Comparison of ENCODE assay signal across 9 cellular contexts in the genomic region with DNA sequence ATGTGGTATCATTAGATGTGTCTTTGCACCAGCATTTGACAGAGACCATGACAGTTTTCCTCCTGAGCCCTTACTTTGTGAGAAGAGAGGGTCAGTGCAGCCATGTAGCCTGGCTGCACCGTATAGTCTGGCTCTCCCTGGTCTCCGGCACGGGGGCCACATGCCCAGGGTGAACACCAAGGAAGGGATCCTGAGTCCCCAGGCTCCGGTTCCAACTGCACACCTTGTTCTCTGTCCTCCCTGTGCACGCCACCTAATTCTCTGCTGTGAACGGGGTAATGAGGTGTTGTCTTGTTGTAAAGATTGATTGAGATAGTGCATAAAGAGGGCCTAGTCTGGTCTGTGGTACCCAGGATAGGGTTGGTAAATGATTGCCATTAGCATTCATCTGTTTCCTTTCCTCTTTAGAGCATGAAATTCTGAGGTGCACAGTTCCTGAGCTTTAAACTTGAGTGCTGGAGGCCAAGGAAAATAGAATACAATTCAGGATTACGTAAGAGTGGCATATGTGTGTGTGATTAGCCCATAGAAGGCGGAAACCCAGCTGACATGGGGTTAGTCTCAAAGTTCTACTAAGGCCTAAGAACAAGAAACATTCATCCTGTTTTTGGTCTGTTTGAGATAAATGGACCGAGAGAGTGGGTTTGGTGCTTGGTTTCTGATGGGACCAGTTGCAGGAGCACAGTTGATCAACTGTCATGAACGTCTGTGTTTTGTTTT. TPM values are rescaled to one million over a fixed set of nuclear protein-coding genes. Genes with fewer than 3 reads are reported as not detected.
DNase-seq lines count a peak whose midpoint lies in the region; ATAC-seq and TF ChIP-seq lines count a peak whose summit lies in the region.
"Had no signal": no experiment of that assay in that cellular context is flagged by ENCODE, and none has a peak within 500 bp of the region (broad histone marks: within the 10 kb centered on the region; RNA-seq: fewer than 3 reads in every experiment).

No MANE protein-coding gene starts in this region.

- ATAC-seq in stimulated activated naive B cell treated with anti-CD40 and anti-IgM and Interleukin-4, amounts not matched to agents 10 μg/mL and 1 μg/mL and 100 μg/mL, for 72 hours (replicated peaks), result no peak

- H3K27ac Mint-ChIP-seq in T-helper 1 cell treated with Interleukin-12 subunit alpha and Interleukin-12 subunit beta and Interleukin-4 antibody, amounts not matched to agents 30 μg/mL and 1 μg/mL, for 36 hours, result peak overlapping the region; percentile 97
- peak overlapping the region; percentile 97 for H3K27ac Mint-ChIP-seq in stimulated activated naive B cell treated with anti-CD40 and anti-IgM and Interleukin-4, amounts not matched to agents 10 μg/mL and 1 μg/mL and 100 μg/mL, for 72 hours

- no peak overlapping the region for H3K4me3 ChIP-seq in fibroblast of pulmonary artery (replicated peaks; ENCODE audit: low read depth, low read length)
- no peak overlapping the region for H3K4me3 ChIP-seq in SJCRH30

- no peaks in the 10 kb centered on the region for H3K9me3 ChIP-seq in SJCRH30 (replicated peaks)

- no peaks in the 10 kb centered on the region for H3K27me3 ChIP-seq in SJCRH30

- H3K4me1 ChIP-seq in SJCRH30, result peaks cover 3% of the 10 kb centered on the region; the same call in 1 of the 2 replicates

- no peak for TF ChIP-seq CTCF in fibroblast of pulmonary artery (IDR thresholded peaks at IDR 0.05; ENCODE audit: low read length, missing control alignments)

- peak; percentile 57 for DNase-seq in activated CD8-positive, alpha-beta memory T cell treated with anti-CD3 and anti-CD28 coated beads for 24 hours
- DNase-seq in activated CD8-positive, alpha-beta memory T cell treated with anti-CD3 and anti-CD28 coated beads, Interleukin-2, amount 50 U/mL, for 4 hours, result no peak
- DNase-seq in fibroblast of pulmonary artery (ENCODE audit: low read depth) (peak; percentile 77), NCI-H1930 (lab: John Stamatoyannopoulos, UW) (no peak), SJCRH30 (no peak)
- no peak for DNase-seq in stimulated activated naive B cell treated with anti-CD40 and anti-IgM and Interleukin-4, amounts not matched to agents 10 μg/mL and 1 μg/mL and 100 μg/mL, for 72 hours
- DNase-seq in central memory CD4-positive, alpha-beta T cell, result no peak
- DNase-seq: NCI-H1417 treated with DMSO at 0.1 percent for 48 hours had no signal

- no peaks in the 10 kb centered on the region for H3K9me3 Mint-ChIP-seq in T-helper 1 cell treated with Interleukin-12 subunit alpha and Interleukin-12 subunit beta and Interleukin-4 antibody, amounts not matched to agents 30 μg/mL and 1 μg/mL, for 36 hours
- H3K9me3 Mint-ChIP-seq in stimulated activated naive B cell treated with anti-CD40 and anti-IgM and Interleukin-4, amounts not matched to agents 10 μg/mL and 1 μg/mL and 100 μg/mL, for 72 hours, result peaks cover 3 to 6% of the 10 kb centered on the region in 2 donors

- peaks cover 34% of the 10 kb centered on the region for H3K36me3 Mint-ChIP-seq in T-helper 1 cell treated with Interleukin-12 subunit alpha and Interleukin-12 subunit beta and Interleukin-4 antibody, amounts not matched to agents 30 μg/mL and 1 μg/mL, for 36 hours (ENCODE audit: low read depth)
- peaks cover 45 to 56% of the 10 kb centered on the region in 2 donors for H3K36me3 Mint-ChIP-seq in stimulated activated naive B cell treated with anti-CD40 and anti-IgM and Interleukin-4, amounts not matched to agents 10 μg/mL and 1 μg/mL and 100 μg/mL, for 72 hours

- no peaks in the 10 kb centered on the region for H3K36me3 ChIP-seq in SJCRH30

- no peaks in the 10 kb centered on the region for H3K27me3 Mint-ChIP-seq in T-helper 1 cell treated with Interleukin-12 subunit alpha and Interleukin-12 subunit beta and Interleukin-4 antibody, amounts not matched to agents 30 μg/mL and 1 μg/mL, for 36 hours (ENCODE audit: low read depth)
- H3K27me3 Mint-ChIP-seq in stimulated activated naive B cell treated with anti-CD40 and anti-IgM and Interleukin-4, amounts not matched to agents 10 μg/mL and 1 μg/mL and 100 μg/mL, for 72 hours, result no peaks in the 10 kb centered on the region

- H3K4me3 Mint-ChIP-seq in T-helper 1 cell treated with Interleukin-12 subunit alpha and Interleukin-12 subunit beta and Interleukin-4 antibody, amounts not matched to agents 30 μg/mL and 1 μg/mL, for 36 hours, result peak overlapping the region; percentile 82
- H3K4me3 Mint-ChIP-seq in stimulated activated naive B cell treated with anti-CD40 and anti-IgM and Interleukin-4, amounts not matched to agents 10 μg/mL and 1 μg/mL and 100 μg/mL, for 72 hours, result peak overlapping the region; percentile 28 to 70

- H3K27ac ChIP-seq in SJCRH30, result no peak overlapping the region

- H3K4me1 Mint-ChIP-seq in T-helper 1 cell treated with Interleukin-12 subunit alpha and Interleukin-12 subunit beta and Interleukin-4 antibody, amounts not matched to agents 30 μg/mL and 1 μg/mL, for 36 hours (ENCODE audit: low read depth), result peaks cover 91% of the 10 kb centered on the region
- peaks cover 74 to 96% of the 10 kb centered on the region in 2 donors for H3K4me1 Mint-ChIP-seq in stimulated activated naive B cell treated with anti-CD40 and anti-IgM and Interleukin-4, amounts not matched to agents 10 μg/mL and 1 μg/mL and 100 μg/mL, for 72 hours

RNA-seq across cellular contexts. Expression of gene NCK2, which starts 55.5 kb away (rescaled TPM):
- total RNA-seq in SJCRH30 (2014; rRNA removed; shearing (Covaris generic)), result 50.5 and 51.9 TPM in 2 replicates

Comparison
In these comparisons a context has a peak if more than half of its experiments do, and no peak if none do; other contexts are left out.
1. DNase-seq: peak in activated CD8-positive, alpha-beta memory T cell treated with anti-CD3 and anti-CD28 coated beads for 24 hours (single experiment) and fibroblast of pulmonary artery (single experiment); none in activated CD8-positive, alpha-beta memory T cell treated with anti-CD3 and anti-CD28 coated beads, Interleukin-2, amount 50 U/mL, for 4 hours (single experiment), stimulated activated naive B cell treated with anti-CD40 and anti-IgM and Interleukin-4, amounts not matched to agents 10 μg/mL and 1 μg/mL and 100 μg/mL, for 72 hours (single experiment), NCI-H1930 (0 of 2), SJCRH30 (0 of 2) and central memory CD4-positive, alpha-beta T cell (single experiment).